ENCODE assay signal across 18 cellular contexts in genomic region chr16:3754772-3755171, GRCh38.
"Had no signal": no experiment of that assay in that cellular context is flagged by ENCODE, and none has a peak within 500 bp of the region (broad histone marks: within the 10 kb centered on the region; RNA-seq: fewer than 3 reads in every experiment).

No MANE protein-coding gene starts in this region.

- H3K27ac Mint-ChIP-seq: dendritic cell treated with granulocyte-macrophage colony-stimulating factor and Interleukin-4, amounts not matched to agents 40 ng/mL and 50 ng/mL, for 4 days; stimulated activated memory B cell treated with anti-CD40 and anti-IgM and Interleukin-4, amounts not matched to agents 10 μg/mL and 1 μg/mL and 100 μg/mL, for 72 hours had no signal

- H3K4me1 ChIP-seq: testis, upper lobe of right lung, vagina had no signal

- H3K27me3 ChIP-seq: heart right ventricle, ovary, right atrium auricular region, sigmoid colon, testis, tibial nerve, upper lobe of right lung, vagina had no signal

- H3K27ac ChIP-seq: ovary, testis, tibial nerve, upper lobe of right lung, vagina had no signal

- H3K9me3 ChIP-seq: heart right ventricle, ovary, right atrium auricular region, sigmoid colon, testis, tibial nerve, upper lobe of right lung, vagina had no signal

- H3K36me3 Mint-ChIP-seq: natural killer cell had no signal

- DNase-seq: foreskin melanocyte; heart right ventricle; hypothalamus; mammary epithelial cell; natural killer cell; ovary; sigmoid colon; stimulated activated CD4-positive, alpha-beta T cell treated with anti-CD3 and anti-CD28 coated beads, Interleukin-4, amount 100 ng/mL, for 1 hour; stimulated activated naive CD8-positive, alpha-beta T cell treated with anti-CD3 and anti-CD28 coated beads, Interleukin-15, amount 100 ng/mL, for 72 hours; testis; upper lobe of right lung had no signal

- H3K4me1 Mint-ChIP-seq: mesothelial cell of epicardium had no signal

- H3K36me3 ChIP-seq: ovary had no signal

- H3K4me3 ChIP-seq: heart right ventricle, ovary, right atrium auricular region, sigmoid colon, testis, tibial nerve, upper lobe of right lung, vagina had no signal

- H3K9me3 Mint-ChIP-seq: dendritic cell treated with granulocyte-macrophage colony-stimulating factor and Interleukin-4, amounts not matched to agents 40 ng/mL and 50 ng/mL, for 4 days; mesothelial cell of epicardium; natural killer cell; neural crest cell; stimulated activated memory B cell treated with anti-CD40 and anti-IgM and Interleukin-4, amounts not matched to agents 10 μg/mL and 1 μg/mL and 100 μg/mL, for 72 hours; stimulated activated naive CD8-positive, alpha-beta T cell treated with anti-CD3 and anti-CD28 coated beads, Interleukin-15, amount 100 ng/mL, for 72 hours had no signal

- H3K4me3 Mint-ChIP-seq: dendritic cell treated with granulocyte-macrophage colony-stimulating factor and Interleukin-4, amounts not matched to agents 40 ng/mL and 50 ng/mL, for 4 days; mesothelial cell of epicardium; natural killer cell; neural crest cell; stimulated activated memory B cell treated with anti-CD40 and anti-IgM and Interleukin-4, amounts not matched to agents 10 μg/mL and 1 μg/mL and 100 μg/mL, for 72 hours; stimulated activated naive CD8-positive, alpha-beta T cell treated with anti-CD3 and anti-CD28 coated beads, Interleukin-15, amount 100 ng/mL, for 72 hours had no signal

- H3K27me3 Mint-ChIP-seq: dendritic cell treated with granulocyte-macrophage colony-stimulating factor and Interleukin-4, amounts not matched to agents 40 ng/mL and 50 ng/mL, for 4 days; stimulated activated memory B cell treated with anti-CD40 and anti-IgM and Interleukin-4, amounts not matched to agents 10 μg/mL and 1 μg/mL and 100 μg/mL, for 72 hours; stimulated activated naive CD8-positive, alpha-beta T cell treated with anti-CD3 and anti-CD28 coated beads, Interleukin-15, amount 100 ng/mL, for 72 hours had no signal

- ATAC-seq: natural killer cell; stimulated activated memory B cell treated with anti-CD40 and anti-IgM and Interleukin-4, amounts not matched to agents 10 μg/mL and 1 μg/mL and 100 μg/mL, for 72 hours; stimulated activated naive CD8-positive, alpha-beta T cell treated with anti-CD3 and anti-CD28 coated beads, Interleukin-15, amount 100 ng/mL, for 72 hours; upper lobe of right lung had no signal
